ENCODE assay signal across 18 cellular contexts in genomic region chr9:21906878-21907277, GRCh38.
DNase-seq lines count a peak whose midpoint lies in the region; ATAC-seq, FAIRE-seq and TF ChIP-seq lines count a peak whose summit lies in the region.
"Had no signal": no experiment of that assay in that cellular context is flagged by ENCODE, and none has a peak within 500 bp of the region (broad histone marks: within the 10 kb centered on the region; RNA-seq: fewer than 3 reads in every experiment).

No MANE protein-coding gene starts in this region.

- no peak for FAIRE-seq in A549 (lab: Jason Lieb, UNC)
- peak; percentile 13 for FAIRE-seq in keratinocyte (lab: Jason Lieb, UNC)
- FAIRE-seq: K562 had no signal

- peaks cover 76% of the 10 kb centered on the region for H3K9me3 Mint-ChIP-seq in mesothelial cell of epicardium

- no peak overlapping the region for H4K8ac ChIP-seq in mesendoderm (ENCODE audit: low read depth, low read length)

- TF ChIP-seq EP300 in A549 (IDR thresholded peaks at IDR 0.05): no peak

- CTCF ChIA-PET in A549 (lab: Yijun Ruan, JAX): interaction anchor here (0.7 kb wide), 2 partner anchors 75 to 217 kb away, joined by 3 to 4 read pairs; no protein-coding TSS in a partner anchor

- H3K27ac ChIP-seq in A549 (peak overlapping the region; percentile 12 to 79; a peak in 5 of 6 replicates), brain microvascular endothelial cell (peak overlapping the region; percentile 29), keratinocyte (ENCODE audit: control insufficient read depth, insufficient read depth, low read length) (no peak overlapping the region), mesendoderm (ENCODE audit: low read depth, low read length) (no peak overlapping the region)
- H3K27ac ChIP-seq: 22Rv1, BLaER1, PC-9 had no signal

- no peak overlapping the region for H3K27ac Mint-ChIP-seq in mesothelial cell of epicardium
- H3K27ac Mint-ChIP-seq: CD8-positive, alpha-beta T cell; GM23338 had no signal

- no peak overlapping the region for H3K4me2 ChIP-seq in A549
- no peak overlapping the region for H3K4me2 ChIP-seq in keratinocyte (ENCODE audit: control insufficient read depth, extremely low read depth, insufficient read depth, low read depth, low read length)
- H3K4me2 ChIP-seq in mesendoderm (ENCODE audit: low read length): no peak overlapping the region
- H3K4me2 ChIP-seq: BLaER1, GM23338, PC-9 had no signal

- H3K4me3 ChIP-seq in A549 (no peak overlapping the region), brain microvascular endothelial cell (ENCODE audit: low read depth, low read length) (no peak overlapping the region), keratinocyte (ENCODE audit: control insufficient read depth in 2 of 3, extremely low read depth in 1 of 3, insufficient read depth in 2 of 3, low read depth in 1 of 3, low read length in 3 of 3) (no peak overlapping the region), mesendoderm (ENCODE audit: low read length) (no peak overlapping the region)
- H3K4me3 ChIP-seq: BLaER1, GM23338, K562, PC-9 had no signal

- H2AK5ac ChIP-seq in mesendoderm (ENCODE audit: low read length): no peak overlapping the region

- H3K4me1 ChIP-seq in A549 (peaks cover 4% of the 10 kb centered on the region; the same call in 1 of the 3 replicates), keratinocyte (ENCODE audit: control insufficient read depth, extremely low read depth, insufficient read depth, low read length) (no peaks in the 10 kb centered on the region), mesendoderm (ENCODE audit: control insufficient read depth, low read depth, low read length) (no peaks in the 10 kb centered on the region)

- no peaks in the 10 kb centered on the region for H3K9me1 ChIP-seq in keratinocyte (ENCODE audit: control insufficient read depth, extremely low read depth, insufficient read depth, low read length)

- H3K4me1 Mint-ChIP-seq in mesothelial cell of epicardium: no peaks in the 10 kb centered on the region

- dilution Hi-C loops in keratinocyte (cut with MboI; ENCODE audit: extremely low pct_ligation_motif_present, low sequenced_read_pairs): no loop called here

- no peak overlapping the region for H2BK5ac ChIP-seq in mesendoderm (ENCODE audit: low read length)

- H2BK15ac ChIP-seq in mesendoderm (replicated peaks; ENCODE audit: low read depth): no peak overlapping the region

- H3K27me3 ChIP-seq in brain microvascular endothelial cell (replicated peaks) (no peaks in the 10 kb centered on the region), keratinocyte (ENCODE audit: control insufficient read depth, extremely low read depth, insufficient read depth, low read length) (no peaks in the 10 kb centered on the region), mesendoderm (ENCODE audit: insufficient read depth, low read length, poor library complexity) (no peaks in the 10 kb centered on the region)
- H3K27me3 ChIP-seq: BLaER1 had no signal

- H3K9ac ChIP-seq in keratinocyte (ENCODE audit: control insufficient read depth, extremely low read depth, insufficient read depth, low read length): no peak overlapping the region
- H3K9ac ChIP-seq in mesendoderm (ENCODE audit: low read length): no peak overlapping the region
- H3K9ac ChIP-seq: BLaER1 had no signal

- H4K20me1 ChIP-seq in keratinocyte (ENCODE audit: control insufficient read depth, extremely low read depth, insufficient read depth, low read length): no peaks in the 10 kb centered on the region
- H4K20me1 ChIP-seq: BLaER1 had no signal

- in situ Hi-C loops in brain microvascular endothelial cell (cut with HindIII; ENCODE audit: low pct_ligation_motif_present, low sequenced_read_pairs): no loop called here

- TF ChIP-seq RAD21 in A549 (conservative IDR thresholded peaks at IDR 0.05 in 1 of 2, IDR thresholded peaks at IDR 0.05 in 1 of 2): no peak

- no peak for TF ChIP-seq POLR2A in A549 (IDR thresholded peaks at IDR 0.05; ENCODE audit: low read length)

- ATAC-seq in A549: no peak
- ATAC-seq in GM21447 (IDR thresholded peaks at IDR 0.05; ENCODE audit: unreplicated experiment): no peak
- ATAC-seq: CD8-positive, alpha-beta T cell; GM23338; K562 had no signal

- H3K9me3 ChIP-seq in A549: no peaks in the 10 kb centered on the region
- no peaks in the 10 kb centered on the region for H3K9me3 ChIP-seq in keratinocyte (ENCODE audit: control insufficient read depth, low read depth, low read length)

- H3K36me3 ChIP-seq in brain microvascular endothelial cell (replicated peaks) (no peaks in the 10 kb centered on the region), keratinocyte (ENCODE audit: control insufficient read depth in 2 of 2, extremely low read depth in 1 of 2, insufficient read depth in 2 of 2, low read length in 2 of 2) (peaks cover 0 to 2% of the 10 kb centered on the region in 2 experiments), mesendoderm (ENCODE audit: control insufficient read depth, insufficient read depth, low read length) (no peaks in the 10 kb centered on the region)

- POLR2A ChIA-PET in A549 (lab: Yijun Ruan, JAX): interaction anchor here (0.7 to 1.1 kb wide), 3 partner anchors 74 to 220 kb away, joined by 4 to 11 read pairs (median 8); no protein-coding TSS in a partner anchor

- no peak overlapping the region for H2BK120ac ChIP-seq in mesendoderm (ENCODE audit: low read depth, low read length)

- no peak overlapping the region for H4K5ac ChIP-seq in mesendoderm (ENCODE audit: low read length)

- WGBS in A549 (ENCODE audit: missing lambda C conversion rate): 87% methylated on average over 3 of the region's 3 CpGs
- no CpG with 5 or more reads among the region's 3 CpGs for WGBS in mesendoderm (ENCODE audit: extremely low coverage, insufficient coverage, low lambda C conversion rate)

- H3K4me3 Mint-ChIP-seq in mesothelial cell of epicardium: no peak overlapping the region
- H3K4me3 Mint-ChIP-seq: CD8-positive, alpha-beta T cell; GM23338 had no signal

- no peak overlapping the region for H3K56ac ChIP-seq in mesendoderm (ENCODE audit: low read length)

- peaks cover 66% of the 10 kb centered on the region for H3K36me3 Mint-ChIP-seq in mesothelial cell of epicardium

- no peak overlapping the region for H3K23ac ChIP-seq in mesendoderm (ENCODE audit: low read length)

- H3K27me3 Mint-ChIP-seq in mesothelial cell of epicardium (ENCODE audit: low read depth): no peaks in the 10 kb centered on the region

- H2AFZ ChIP-seq in keratinocyte (ENCODE audit: control insufficient read depth, low read length): no peak overlapping the region
- H2AFZ ChIP-seq: GM23338, PC-9 had no signal

- H3K79me2 ChIP-seq in keratinocyte (ENCODE audit: control insufficient read depth, insufficient read depth, low read length) (no peaks in the 10 kb centered on the region), mesendoderm (ENCODE audit: control insufficient read depth, insufficient read depth, low read length) (no peaks in the 10 kb centered on the region)

- no peak for TF ChIP-seq CTCF in A549 (IDR thresholded peaks at IDR 0.05)
- no peak for TF ChIP-seq CTCF in brain microvascular endothelial cell (IDR thresholded peaks at IDR 0.05; ENCODE audit: low read depth, low read length, missing control alignments)
- TF ChIP-seq CTCF in keratinocyte (optimal IDR thresholded peaks at IDR 0.05 in 1 of 3, IDR thresholded peaks at IDR 0.05 in 1 of 3, conservative IDR thresholded peaks at IDR 0.05 in 1 of 3; ENCODE audit: extremely low read depth in 1 of 3, insufficient read depth in 2 of 3, low read length in 3 of 3): no peak
- no peak for TF ChIP-seq CTCF in mesothelial cell of epicardium (IDR thresholded peaks at IDR 0.05; ENCODE audit: unreplicated experiment)

- no peak overlapping the region for H3K4ac ChIP-seq in mesendoderm (ENCODE audit: low read depth, low read length)

- no peaks in the 10 kb centered on the region for H3K79me1 ChIP-seq in mesendoderm (ENCODE audit: low read length)

- DNase-seq in A549 (ENCODE audit: low read depth in 1 of 2, low spot score in 1 of 2) (peak in 1 of 2 experiments; percentile 0), HCEC 1CT (peak; percentile 63), brain microvascular endothelial cell (peak; percentile 59), keratinocyte (ENCODE audit: low read depth, low spot score) (no peak), mesothelial cell of epicardium (ENCODE audit: low spot score in 2 of 2, unreplicated experiment in 2 of 2) (no peak), HK-2 (ENCODE audit: unreplicated experiment) (no peak), mesendoderm (no peak)
- DNase-seq: Calu3; CD8-positive, alpha-beta T cell; NCI-H1105 treated with DMSO at 0.1 percent for 48 hours; NCI-H1694 treated with DMSO at 0.1 percent for 48 hours; NCI-H510A treated with DMSO at 0.1 percent for 48 hours; PC-9 had no signal

- H3K18ac ChIP-seq in mesendoderm (ENCODE audit: low read length): no peak overlapping the region

TF ChIP-seq in A549, 52 proteins besides CTCF, POLR2A, EP300 and RAD21:
- TF ChIP-seq ATOH8 (CRISPR knock-in tag; IDR thresholded peaks at IDR 0.05; ENCODE audit: low read depth) (0 out of 2 replicates have a peak, but pooled peaks have one; percentile 36), GATA3 (IDR thresholded peaks at IDR 0.05; ENCODE audit: borderline replicate concordance) (no peak)

Comparison
In these comparisons a context has a peak if more than half of its experiments do, and no peak if none do; other contexts are left out.
1. DNase-seq: peak in HCEC 1CT (single experiment) and brain microvascular endothelial cell (single experiment); none in keratinocyte (single experiment), mesothelial cell of epicardium (0 of 2), HK-2 (single experiment) and mesendoderm (single experiment).
2. H3K27ac ChIP-seq: peak in A549 (2 of 2) and brain microvascular endothelial cell (single experiment); none in keratinocyte (single experiment) and mesendoderm (single experiment).